12 cellular contexts compared by ENCODE assay signal in the genomic region with DNA sequence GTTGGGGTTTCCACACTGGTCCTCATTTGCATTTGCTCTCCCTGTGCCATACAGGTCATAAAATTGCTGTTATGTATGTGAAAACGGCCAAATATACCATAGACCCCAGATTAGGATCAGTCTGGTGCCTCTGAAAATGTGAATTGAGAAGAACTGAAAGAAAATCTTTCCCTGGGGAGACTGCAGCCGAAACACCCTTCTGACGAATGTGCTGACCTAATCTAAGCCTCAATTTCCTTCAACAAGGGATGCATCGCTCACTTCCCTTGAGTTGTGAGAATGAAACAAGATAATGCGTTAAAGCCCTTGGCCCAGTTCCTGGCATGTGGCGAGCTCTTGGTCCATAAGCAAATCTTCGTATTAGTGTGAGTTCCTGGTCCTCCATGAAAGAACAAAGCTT. TPM values are rescaled to one million over a fixed set of nuclear protein-coding genes. Genes with fewer than 3 reads are reported as not detected.
DNase-seq lines count a peak whose midpoint lies in the region; ATAC-seq, FAIRE-seq and TF ChIP-seq lines count a peak whose summit lies in the region.
"Had no signal": no experiment of that assay in that cellular context is flagged by ENCODE, and none has a peak within 500 bp of the region (broad histone marks: within the 10 kb centered on the region; RNA-seq: fewer than 3 reads in every experiment).

No MANE protein-coding gene starts in this region.

- DNase-seq in GM12891 (ENCODE audit: insufficient read length, low spot score) (no peak), skeletal muscle cell (ENCODE audit: low read depth) (peak; percentile 60), NOMO-1 (lab: John Stamatoyannopoulos, UW; ENCODE audit: unreplicated experiment in 2 of 2) (no peak), HK-2 (ENCODE audit: unreplicated experiment) (no peak)
- no peak for DNase-seq in effector memory CD8-positive, alpha-beta T cell
- DNase-seq: activated CD4-positive, CD25-positive, alpha-beta regulatory T cell; brain microvascular endothelial cell; CD8-positive, alpha-beta T cell; head of caudate nucleus had no signal

- H3K36me3 Mint-ChIP-seq in effector memory CD8-positive, alpha-beta T cell (ENCODE audit: insufficient read depth): peaks cover 25% of the 10 kb centered on the region

- H3K4me3 Mint-ChIP-seq in effector memory CD8-positive, alpha-beta T cell: peak overlapping the region in 1 of 2 donors; percentile 19
- H3K4me3 Mint-ChIP-seq: CD8-positive, alpha-beta T cell had no signal

- H3K4me1 Mint-ChIP-seq in effector memory CD8-positive, alpha-beta T cell (ENCODE audit: low read depth in 2 of 2): peaks cover 38 to 68% of the 10 kb centered on the region in 2 donors

- ATAC-seq in HG02885 (IDR thresholded peaks at IDR 0.05; ENCODE audit: poor library complexity, unreplicated experiment) (peak; percentile 63), GM19324 (IDR thresholded peaks at IDR 0.05; ENCODE audit: low FRiP score, unreplicated experiment) (no peak)
- ATAC-seq in effector memory CD8-positive, alpha-beta T cell (replicated peaks): no peak
- ATAC-seq: CD8-positive, alpha-beta T cell had no signal

- no peak for TF ChIP-seq POLR2A in GM12891 (IDR thresholded peaks at IDR 0.05; ENCODE audit: low read depth, low read length)

- no peak for FAIRE-seq in GM12891 (lab: Jason Lieb, UNC)

- H3K4me3 ChIP-seq in skeletal muscle cell (ENCODE audit: low read depth, low read length): no peak overlapping the region
- H3K4me3 ChIP-seq: SK-N-MC had no signal

- no peaks in the 10 kb centered on the region for H3K9me3 Mint-ChIP-seq in effector memory CD8-positive, alpha-beta T cell

- H3K27me3 Mint-ChIP-seq in effector memory CD8-positive, alpha-beta T cell: no peaks in the 10 kb centered on the region

- peak overlapping the region; percentile 62 to 72 for H3K27ac Mint-ChIP-seq in effector memory CD8-positive, alpha-beta T cell

TF ChIP-seq in GM12891, 5 proteins besides CTCF, POLR2A, EP300 and RAD21:
- TF ChIP-seq POLR2AphosphoS5 (IDR thresholded peaks at IDR 0.05; ENCODE audit: low read depth, low read length): no peak
- no peak for TF ChIP-seq PAX5 (IDR thresholded peaks at IDR 0.05; ENCODE audit: insufficient read depth, low read length, severe bottlenecking)
- TF ChIP-seq TAF1 (IDR thresholded peaks at IDR 0.05; ENCODE audit: low read depth, low read length): no peak
- peak; percentile 58; the same call in 1 of the 2 replicates for TF ChIP-seq SPI1 (IDR thresholded peaks at IDR 0.05; ENCODE audit: low read depth, low read length)
- no peak for TF ChIP-seq POU2F2 (IDR thresholded peaks at IDR 0.05; ENCODE audit: low read depth, low read length)

RNA-seq across cellular contexts. Expression of a gene that starts 49.6 kb away (rescaled TPM):
- polyA plus RNA-seq in GM12891 (2012; ENCODE audit: low read depth, missing spikeins): 338 TPM
